ENCODE assay signal across 20 cellular contexts in the genomic region with DNA sequence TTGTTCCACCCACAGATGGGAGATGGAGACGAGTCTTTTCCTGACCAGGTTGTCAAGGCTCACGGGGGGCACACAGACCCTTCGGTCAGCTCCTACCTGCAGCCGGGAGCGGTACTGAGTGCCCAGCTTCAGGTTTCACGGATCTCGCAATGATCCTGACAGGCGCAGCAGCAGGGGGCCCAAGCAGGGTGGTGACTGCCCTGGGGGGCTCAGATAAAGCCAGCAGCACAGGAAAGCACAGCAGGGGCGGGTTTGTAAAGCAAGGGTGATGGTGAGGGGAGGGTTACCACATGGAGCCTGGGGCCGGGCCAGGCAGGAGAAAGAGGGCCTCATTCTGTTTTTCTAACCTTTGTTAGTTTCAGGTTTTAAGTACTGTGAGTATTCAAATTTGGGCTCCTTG. TPM values are rescaled to one million over a fixed set of nuclear protein-coding genes. Genes with fewer than 3 reads are reported as not detected.
A peak's percentile ranks its signal among the peaks of the same experiment; 100 is the strongest.
DNase-seq lines count a peak whose midpoint lies in the region; ATAC-seq and TF ChIP-seq lines count a peak whose summit lies in the region.
"Had no signal": no experiment of that assay in that cellular context is flagged by ENCODE, and none has a peak within 500 bp of the region (broad histone marks: within the 10 kb centered on the region; RNA-seq: fewer than 3 reads in every experiment).

No MANE protein-coding gene starts in this region.

- intact Hi-C loops in cardiac septum (cut with DNase I) (no loop called here), upper lobe of right lung (cut with DNase I) (no loop called here)

- H3K4me3 Mint-ChIP-seq in endodermal cell, result no peak overlapping the region
- H3K4me3 Mint-ChIP-seq: CD4-positive, alpha-beta memory T cell had no signal

- ATAC-seq in upper lobe of right lung (no peak), HG02642 (IDR thresholded peaks at IDR 0.05; ENCODE audit: poor library complexity, unreplicated experiment) (no peak)
- ATAC-seq: HCT116 had no signal

- H3K9ac ChIP-seq in endodermal cell (ENCODE audit: extremely low read depth, low read length, poor library complexity, severe bottlenecking), result no peak overlapping the region
- H3K9ac ChIP-seq: BLaER1 treated with 17β-estradiol and CSF1 and Interleukin-3, amounts not matched to agents 10 nM and 100 nM; GM23248 had no signal

- no peaks in the 10 kb centered on the region for H3K9me3 Mint-ChIP-seq in endodermal cell
- H3K9me3 Mint-ChIP-seq: CD4-positive, alpha-beta memory T cell had no signal

- H3K36me3 ChIP-seq in right atrium auricular region (no peaks in the 10 kb centered on the region), endodermal cell (ENCODE audit: control insufficient read depth, insufficient read depth, low read length) (no peaks in the 10 kb centered on the region), upper lobe of right lung (no peaks in the 10 kb centered on the region)
- H3K36me3 ChIP-seq: BLaER1 treated with 17β-estradiol and CSF1 and Interleukin-3, amounts not matched to agents 10 nM and 100 nM had no signal

- H3K4me3 ChIP-seq in right atrium auricular region, result no peak overlapping the region
- no peak overlapping the region for H3K4me3 ChIP-seq in endodermal cell (ENCODE audit: low read length)
- no peak overlapping the region for H3K4me3 ChIP-seq in upper lobe of right lung
- H3K4me3 ChIP-seq: BLaER1 treated with 17β-estradiol and CSF1 and Interleukin-3, amounts not matched to agents 10 nM and 100 nM; GM23248 had no signal

- H3K4me1 ChIP-seq in right atrium auricular region (peaks cover 0 to 10% of the 10 kb centered on the region in 2 donors), endodermal cell (ENCODE audit: control insufficient read depth, insufficient read depth, low read length) (no peaks in the 10 kb centered on the region), upper lobe of right lung (no peaks in the 10 kb centered on the region)

- WGBS in endodermal cell (ENCODE audit: insufficient coverage in 1 of 2, insufficient read length in 1 of 2), 2 experiments, result 89 to 96% methylated on average over 4 to 10 of the region's 10 CpGs

- H3K36me3 Mint-ChIP-seq in endodermal cell (ENCODE audit: low read depth), result no peaks in the 10 kb centered on the region
- H3K36me3 Mint-ChIP-seq: CD4-positive, alpha-beta memory T cell had no signal

- peak; percentile 19 for DNase-seq in cardiac septum (ENCODE audit: low spot score)
- DNase-seq in right atrium auricular region (ENCODE audit: low spot score), result no peak
- DNase-seq in endodermal cell, result peak; percentile 42
- peak; percentile 82 for DNase-seq in mesenteric fat pad (ENCODE audit: low spot score)
- DNase-seq in upper lobe of right lung, result peak; percentile 38
- DNase-seq in COLO829 (ENCODE audit: low spot score), result no peak
- no peak for DNase-seq in OCI-M2 (lab: John Stamatoyannopoulos, UW; ENCODE audit: unreplicated experiment)
- DNase-seq: 8988T; CD4-positive, alpha-beta memory T cell; DND-41; GM23248; Kasumi-1; NCI-H187; NCI-H446 treated with DMSO at 0.1 percent for 48 hours; NCI-H526 treated with DMSO at 0.1 percent for 48 hours; OCI-M1; SHP77 had no signal

- H3K27me3 ChIP-seq in right atrium auricular region (no peaks in the 10 kb centered on the region), endodermal cell (ENCODE audit: control insufficient read depth, insufficient read depth, low read length, poor library complexity, severe bottlenecking) (no peaks in the 10 kb centered on the region), upper lobe of right lung (no peaks in the 10 kb centered on the region)
- H3K27me3 ChIP-seq: BLaER1 treated with 17β-estradiol and CSF1 and Interleukin-3, amounts not matched to agents 10 nM and 100 nM had no signal

- H3K9me3 ChIP-seq in right atrium auricular region (no peaks in the 10 kb centered on the region), endodermal cell (ENCODE audit: control insufficient read depth, low read length) (no peaks in the 10 kb centered on the region), upper lobe of right lung (no peaks in the 10 kb centered on the region)

- peaks cover 7% of the 10 kb centered on the region for H3K4me1 Mint-ChIP-seq in endodermal cell
- H3K4me1 Mint-ChIP-seq: CD4-positive, alpha-beta memory T cell had no signal

- TF ChIP-seq CTCF in right atrium auricular region (IDR thresholded peaks at IDR 0.05) (no peak), endodermal cell (conservative IDR thresholded peaks at IDR 0.05) (no peak), upper lobe of right lung (IDR thresholded peaks at IDR 0.05) (no peak)

- H3K27me3 Mint-ChIP-seq in endodermal cell (ENCODE audit: insufficient read depth), result peaks cover 4% of the 10 kb centered on the region

- H3K27ac ChIP-seq in right atrium auricular region (no peak overlapping the region), endodermal cell (ENCODE audit: low read depth, low read length) (no peak overlapping the region), upper lobe of right lung (no peak overlapping the region)
- H3K27ac ChIP-seq: BLaER1 treated with 17β-estradiol and CSF1 and Interleukin-3, amounts not matched to agents 10 nM and 100 nM; GM23248 had no signal

- no peak overlapping the region for H3K27ac Mint-ChIP-seq in endodermal cell

RNA-seq across cellular contexts. Expression of a gene that starts 41.7 kb away (rescaled TPM):
- total RNA-seq in cardiac septum, result 96.5 TPM
- total RNA-seq in right atrium auricular region, result 10 to 100 TPM; 31.8 to 48.6 TPM
- total RNA-seq in endodermal cell, result 100 to 1,000 TPM; 122 to 140 TPM
- 32.6 TPM for polyA plus RNA-seq in endodermal cell (2013, experiment 1 of 2)
- polyA plus RNA-seq in endodermal cell (2013, experiment 2 of 2), result 30.0 TPM
- 63.5 TPM for total RNA-seq in mesenteric fat pad
- 377 TPM for total RNA-seq in upper lobe of right lung

Comparison
In these comparisons a context has a peak if more than half of its experiments do, and no peak if none do; other contexts are left out.
1. DNase-seq: peak in cardiac septum (single experiment), endodermal cell (single experiment), mesenteric fat pad (single experiment) and upper lobe of right lung (single experiment); none in right atrium auricular region (single experiment), COLO829 (single experiment) and OCI-M2 (single experiment).